ENCODE assay signal across 15 cellular contexts in the genomic region with DNA sequence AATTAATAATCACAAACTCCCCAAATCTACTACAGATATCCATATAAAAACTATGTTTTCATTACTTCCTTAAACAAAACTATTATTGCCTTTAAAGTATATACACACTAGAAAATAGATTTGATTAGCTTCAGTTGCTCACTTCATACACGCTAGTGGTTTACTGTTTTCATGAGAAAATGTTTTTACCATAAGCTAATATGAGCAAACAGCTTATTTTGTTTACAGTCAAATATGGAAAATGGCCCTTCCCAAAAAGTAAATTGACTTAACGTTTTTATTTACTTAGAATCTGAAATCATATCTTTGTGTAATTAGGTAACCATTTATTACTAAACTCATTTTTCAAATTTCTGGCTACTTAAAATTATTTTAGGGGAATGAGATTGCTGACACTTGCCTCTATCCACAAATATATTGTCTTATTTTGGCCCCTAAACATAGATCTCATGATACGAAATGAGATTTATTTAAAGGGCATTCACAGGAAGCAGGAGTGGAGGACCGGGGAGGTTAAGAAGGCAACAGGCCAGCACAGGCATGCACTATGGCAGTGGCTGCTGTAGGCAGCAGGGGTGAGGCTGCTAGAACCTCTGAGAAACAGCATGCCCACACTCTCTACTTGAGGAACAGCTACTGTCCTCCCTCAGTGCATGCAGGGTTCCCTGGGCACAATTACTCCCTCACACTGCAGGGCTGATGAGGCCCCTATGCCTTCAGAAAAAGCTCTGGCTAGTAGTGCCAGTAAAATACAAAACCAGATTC. TPM values are rescaled to one million over a fixed set of nuclear protein-coding genes. Genes with fewer than 3 reads are reported as not detected.
"Had no signal": no experiment of that assay in that cellular context is flagged by ENCODE, and none has a peak within 500 bp of the region (broad histone marks: within the 10 kb centered on the region; RNA-seq: fewer than 3 reads in every experiment).

No MANE protein-coding gene starts in this region.

- H3K4me3 ChIP-seq: colonic mucosa, gastroesophageal sphincter, skin epidermis, thoracic aorta had no signal

- DNase-seq: activated CD4-positive, alpha-beta T cell treated with anti-CD3 and anti-CD28 coated beads for 48 hours; activated naive CD4-positive, alpha-beta T cell treated with anti-CD3 and anti-CD28 coated beads for 36 hours; caudate nucleus; colonic mucosa; naive thymus-derived CD4-positive, alpha-beta T cell; posterior cingulate gyrus; stimulated activated CD4-positive, alpha-beta T cell treated with anti-CD3 and anti-CD28 coated beads, Interleukin-4, amount 100 ng/mL, for 4 hours; stimulated activated naive CD8-positive, alpha-beta T cell treated with anti-CD3 and anti-CD28 coated beads, Interleukin-15, amount 100 ng/mL, for 72 hours had no signal

- H3K4me1 ChIP-seq: colonic mucosa, gastroesophageal sphincter had no signal

- ATAC-seq: gastroesophageal sphincter; naive thymus-derived CD4-positive, alpha-beta T cell; stimulated activated naive CD8-positive, alpha-beta T cell treated with anti-CD3 and anti-CD28 coated beads, Interleukin-15, amount 100 ng/mL, for 72 hours had no signal

- H3K27me3 ChIP-seq: colonic mucosa, gastroesophageal sphincter had no signal

- H3K9me3 ChIP-seq: colonic mucosa, gastroesophageal sphincter, thoracic aorta had no signal

- H3K27ac ChIP-seq: colonic mucosa, gastroesophageal sphincter, thoracic aorta had no signal

- H3K36me3 ChIP-seq: colonic mucosa, gastroesophageal sphincter, thoracic aorta had no signal

RNA-seq across cellular contexts. Expression of gene SOSTDC1, which starts 29.6 kb away (rescaled TPM):
- total RNA-seq: activated naive CD4-positive, alpha-beta T cell treated with anti-CD3 and anti-CD28 coated beads for 36 hours; activated T-helper 1 cell treated with anti-CD3 and anti-CD28 coated beads, Interleukin-12 subunit alpha, Interleukin-12 subunit beta, Interleukin-2, Interleukin-4 antibody, amounts not matched to agents 30 ng/mL and 10 ng/mL and 1 ng/mL, durations not matched to agents 14 hours and 24 hours and 36 hours; naive thymus-derived CD4-positive, alpha-beta T cell had no signal
- polyA plus RNA-seq: naive thymus-derived CD4-positive, alpha-beta T cell had no signal

RNA-seq across cellular contexts. Expression of gene LRRC72, which starts 31.5 kb away (rescaled TPM):
- total RNA-seq: activated naive CD4-positive, alpha-beta T cell treated with anti-CD3 and anti-CD28 coated beads for 36 hours; activated T-helper 1 cell treated with anti-CD3 and anti-CD28 coated beads, Interleukin-12 subunit alpha, Interleukin-12 subunit beta, Interleukin-2, Interleukin-4 antibody, amounts not matched to agents 30 ng/mL and 10 ng/mL and 1 ng/mL, durations not matched to agents 14 hours and 24 hours and 36 hours; colonic mucosa; fibroblast of lung; gastroesophageal sphincter; kidney epithelial cell; liver; naive thymus-derived CD4-positive, alpha-beta T cell; thoracic aorta had no signal
- polyA plus RNA-seq: fibroblast of lung; liver; naive thymus-derived CD4-positive, alpha-beta T cell had no signal
